Comparison of ENCODE assay signal across 14 cellular contexts in genomic region chr1:198318092-198318491, GRCh38.
DNase-seq lines count a peak whose midpoint lies in the region; ATAC-seq, FAIRE-seq and TF ChIP-seq lines count a peak whose summit lies in the region.
"Had no signal": no experiment of that assay in that cellular context is flagged by ENCODE, and none has a peak within 500 bp of the region (broad histone marks: within the 10 kb centered on the region; RNA-seq: fewer than 3 reads in every experiment).

No MANE protein-coding gene starts in this region.

- no peak overlapping the region for H3K4ac ChIP-seq in IMR-90 (ENCODE audit: low read depth, low read length)

- in situ Hi-C loops in IMR-90 (cut with MboI; ENCODE audit: low sequenced_read_pairs), result no loop called here

- H3K4me3 ChIP-seq in IMR-90 (ENCODE audit: insufficient read depth, low read depth, low read length), result no peak overlapping the region
- H3K4me3 ChIP-seq in effector memory CD4-positive, alpha-beta T cell (ENCODE audit: insufficient read depth, low read depth, low read length, poor library complexity, severe bottlenecking), result no peak overlapping the region

- H3K27ac Mint-ChIP-seq in activated T-helper 1 cell treated with anti-CD3 and anti-CD28 coated beads, Interleukin-12 subunit alpha, Interleukin-12 subunit beta, Interleukin-2, Interleukin-4 antibody, amounts not matched to agents 30 ng/mL and 10 ng/mL and 1 ng/mL, durations not matched to agents 14 hours and 24 hours and 36 hours, result no peak overlapping the region
- H3K27ac Mint-ChIP-seq: activated CD8-positive, alpha-beta memory T cell treated with anti-CD3 and anti-CD28 coated beads, Interleukin-2, amount 10 ng/mL, durations not matched to agents 7 days and 5 days; T-helper 2 cell treated with Interferon-gamma antibody and Interleukin-4, amounts not matched to agents 5 μg/mL and 100 μg/mL, for 36 hours had no signal

- H3K79me1 ChIP-seq in IMR-90 (ENCODE audit: low read depth in 1 of 2, low read length in 2 of 2), result peaks cover 13 to 22% of the 10 kb centered on the region in 2 experiments

- H4K5ac ChIP-seq in IMR-90 (ENCODE audit: low read depth, low read length), result no peak overlapping the region

- no peak overlapping the region for H3K14ac ChIP-seq in IMR-90 (replicated peaks; ENCODE audit: low read depth, low read length)

- TF ChIP-seq CTCF in GM10266 (IDR thresholded peaks at IDR 0.05; ENCODE audit: control insufficient read depth, insufficient read depth, low read depth, missing control alignments), result no peak
- TF ChIP-seq CTCF in IMR-90 (conservative IDR thresholded peaks at IDR 0.05; ENCODE audit: low read depth, low read length), result no peak

- H2BK15ac ChIP-seq in IMR-90 (ENCODE audit: low read depth, low read length), result no peak overlapping the region

- CTCF ChIA-PET in IMR-90 (lab: Yijun Ruan, JAX), result no interaction called here

- no peaks in the 10 kb centered on the region for H3K27me3 Mint-ChIP-seq in activated T-helper 1 cell treated with anti-CD3 and anti-CD28 coated beads, Interleukin-12 subunit alpha, Interleukin-12 subunit beta, Interleukin-2, Interleukin-4 antibody, amounts not matched to agents 30 ng/mL and 10 ng/mL and 1 ng/mL, durations not matched to agents 14 hours and 24 hours and 36 hours (ENCODE audit: insufficient read depth)
- H3K27me3 Mint-ChIP-seq: activated CD8-positive, alpha-beta memory T cell treated with anti-CD3 and anti-CD28 coated beads, Interleukin-2, amount 10 ng/mL, durations not matched to agents 7 days and 5 days had no signal

- H2AK5ac ChIP-seq in IMR-90 (ENCODE audit: low read depth, low read length), result no peak overlapping the region

- H4K91ac ChIP-seq in IMR-90 (ENCODE audit: insufficient read depth, low read depth, low read length), result no peak overlapping the region

- no peak overlapping the region for H3K4me2 ChIP-seq in IMR-90 (ENCODE audit: low read depth, low read length)

- TF ChIP-seq POLR2A in IMR-90 (IDR thresholded peaks at IDR 0.05; ENCODE audit: low read depth, low read length), result no peak

- H3K9ac ChIP-seq in IMR-90 (ENCODE audit: low read depth, low read length), result no peak overlapping the region

- no peak overlapping the region for H3K23ac ChIP-seq in IMR-90 (ENCODE audit: low read depth, low read length)

- FAIRE-seq in RCC 7860 (lab: Jason Lieb, UNC), result no peak

- POLR2A ChIA-PET in IMR-90 (lab: Charles Lee; ENCODE audit: unreplicated experiment), result no interaction called here

- H3K27ac ChIP-seq in IMR-90 (ENCODE audit: insufficient read depth, low read length), result no peak overlapping the region
- no peak overlapping the region for H3K27ac ChIP-seq in effector memory CD4-positive, alpha-beta T cell (ENCODE audit: insufficient read depth, low read length, poor library complexity, severe bottlenecking)

- H2BK120ac ChIP-seq in IMR-90 (ENCODE audit: low read depth, low read length), result no peak overlapping the region

- dilution Hi-C loops in IMR-90 (cut with HindIII; ENCODE audit: low sequenced_read_pairs, unreplicated experiment), result no loop called here

- H3K56ac ChIP-seq in IMR-90 (ENCODE audit: extremely low read depth, insufficient read depth, low read length), result no peak overlapping the region

- H3K9me3 ChIP-seq in IMR-90 (ENCODE audit: control insufficient read depth, insufficient read depth, low read length), result no peaks in the 10 kb centered on the region
- no peaks in the 10 kb centered on the region for H3K9me3 ChIP-seq in effector memory CD4-positive, alpha-beta T cell (ENCODE audit: control insufficient read depth, low read length)

- H4K8ac ChIP-seq in IMR-90 (ENCODE audit: low read depth in 2 of 2, low read length in 2 of 2), result no peak overlapping the region

- peak; percentile 19 for DNase-seq in GM10266 (ENCODE audit: extremely low spot score)
- DNase-seq in IMR-90, result no peak
- DNase-seq in RCC 7860 (ENCODE audit: low spot score), result no peak
- DNase-seq in NCI-H82 treated with DMSO at 0.1 percent for 48 hours (lab: John Stamatoyannopoulos, UW; ENCODE audit: unreplicated experiment), result no peak
- no peak for DNase-seq in activated T-helper 1 cell treated with anti-CD3 and anti-CD28 coated beads, Interleukin-12 subunit alpha, Interleukin-12 subunit beta, Interleukin-2, Interleukin-4 antibody, amounts not matched to agents 30 ng/mL and 10 ng/mL and 1 ng/mL, durations not matched to agents 14 hours and 24 hours and 36 hours (ENCODE audit: low spot score)
- no peak for DNase-seq in effector memory CD4-positive, alpha-beta T cell
- DNase-seq: activated CD8-positive, alpha-beta memory T cell treated with anti-CD3 and anti-CD28 coated beads, Interleukin-2, amount 10 ng/mL, durations not matched to agents 7 days and 5 days; anterior cingulate cortex; effector CD8-positive, alpha-beta T cell; GDM1; NCI-H1436 treated with DMSO at 0.1 percent for 48 hours had no signal

- H3K4me3 Mint-ChIP-seq in activated T-helper 1 cell treated with anti-CD3 and anti-CD28 coated beads, Interleukin-12 subunit alpha, Interleukin-12 subunit beta, Interleukin-2, Interleukin-4 antibody, amounts not matched to agents 30 ng/mL and 10 ng/mL and 1 ng/mL, durations not matched to agents 14 hours and 24 hours and 36 hours, result no peak overlapping the region
- H3K4me3 Mint-ChIP-seq: activated CD8-positive, alpha-beta memory T cell treated with anti-CD3 and anti-CD28 coated beads, Interleukin-2, amount 10 ng/mL, durations not matched to agents 7 days and 5 days; T-helper 2 cell treated with Interferon-gamma antibody and Interleukin-4, amounts not matched to agents 5 μg/mL and 100 μg/mL, for 36 hours had no signal

- H4K20me1 ChIP-seq in IMR-90 (ENCODE audit: insufficient read depth, low read length), result no peaks in the 10 kb centered on the region

- H2BK20ac ChIP-seq in IMR-90 (ENCODE audit: low read depth, low read length), result no peak overlapping the region

- intact Hi-C loops in IMR-90 (cut with micrococcal nuclease), result no loop called here
- intact Hi-C loops in activated T-helper 1 cell treated with anti-CD3 and anti-CD28 coated beads, Interleukin-12 subunit alpha, Interleukin-12 subunit beta, Interleukin-2, Interleukin-4 antibody, amounts not matched to agents 30 ng/mL and 10 ng/mL and 1 ng/mL, durations not matched to agents 14 hours and 24 hours and 36 hours (cut with micrococcal nuclease), result no loop called here

- no peaks in the 10 kb centered on the region for H3K9me3 Mint-ChIP-seq in activated T-helper 1 cell treated with anti-CD3 and anti-CD28 coated beads, Interleukin-12 subunit alpha, Interleukin-12 subunit beta, Interleukin-2, Interleukin-4 antibody, amounts not matched to agents 30 ng/mL and 10 ng/mL and 1 ng/mL, durations not matched to agents 14 hours and 24 hours and 36 hours
- H3K9me3 Mint-ChIP-seq: T-helper 2 cell treated with Interferon-gamma antibody and Interleukin-4, amounts not matched to agents 5 μg/mL and 100 μg/mL, for 36 hours had no signal

- H3K4me1 Mint-ChIP-seq in activated T-helper 1 cell treated with anti-CD3 and anti-CD28 coated beads, Interleukin-12 subunit alpha, Interleukin-12 subunit beta, Interleukin-2, Interleukin-4 antibody, amounts not matched to agents 30 ng/mL and 10 ng/mL and 1 ng/mL, durations not matched to agents 14 hours and 24 hours and 36 hours (ENCODE audit: low read depth), result peaks cover 23% of the 10 kb centered on the region

- ATAC-seq in GM18909 (IDR thresholded peaks at IDR 0.05; ENCODE audit: poor library complexity, unreplicated experiment) (peak; percentile 65), HG02759 (IDR thresholded peaks at IDR 0.05; ENCODE audit: unreplicated experiment) (peak; percentile 94), IMR-90 (ENCODE audit: low read depth) (no peak)
- ATAC-seq: activated CD8-positive, alpha-beta memory T cell treated with anti-CD3 and anti-CD28 coated beads, Interleukin-2, amount 10 ng/mL, durations not matched to agents 7 days and 5 days had no signal

- no peaks in the 10 kb centered on the region for H3K27me3 ChIP-seq in IMR-90 (ENCODE audit: control insufficient read depth, insufficient read depth, low read length)
- no peaks in the 10 kb centered on the region for H3K27me3 ChIP-seq in effector memory CD4-positive, alpha-beta T cell (replicated peaks; ENCODE audit: control insufficient read depth, insufficient read depth, low read length, poor library complexity, severe bottlenecking)

- H3K36me3 ChIP-seq in IMR-90 (ENCODE audit: control insufficient read depth, insufficient read depth, low read length), result peaks cover 8% of the 10 kb centered on the region
- peaks cover 15% of the 10 kb centered on the region for H3K36me3 ChIP-seq in effector memory CD4-positive, alpha-beta T cell (ENCODE audit: control insufficient read depth, insufficient read depth, low read length)

- no peak for TF ChIP-seq RAD21 in IMR-90 (IDR thresholded peaks at IDR 0.05; ENCODE audit: low read length)

- H2AFZ ChIP-seq in IMR-90 (replicated peaks; ENCODE audit: low read length, poor library complexity), result no peak overlapping the region

- H2BK5ac ChIP-seq in IMR-90 (ENCODE audit: low read depth, low read length, poor library complexity, severe bottlenecking), result peak overlapping the region; percentile 0

- no peak overlapping the region for H2AK9ac ChIP-seq in IMR-90 (replicated peaks; ENCODE audit: low read depth, low read length, poor library complexity)

- no TSS peak for BruUV-seq in IMR-90 (replicated peaks; lab: Mats Ljungman, UMichigan)

- no CpG with 5 or more reads among the region's 1 CpG for WGBS in IMR-90 (ENCODE audit: extremely low coverage in 2 of 2, insufficient read length in 1 of 2), 2 experiments

- H3K9me1 ChIP-seq in IMR-90 (ENCODE audit: insufficient read depth, low read length), result peaks cover 2% of the 10 kb centered on the region; the same call in 1 of the 2 replicates

- H3K36me3 Mint-ChIP-seq in activated T-helper 1 cell treated with anti-CD3 and anti-CD28 coated beads, Interleukin-12 subunit alpha, Interleukin-12 subunit beta, Interleukin-2, Interleukin-4 antibody, amounts not matched to agents 30 ng/mL and 10 ng/mL and 1 ng/mL, durations not matched to agents 14 hours and 24 hours and 36 hours (ENCODE audit: low read depth), result peaks cover 28% of the 10 kb centered on the region

- H3K18ac ChIP-seq in IMR-90 (ENCODE audit: low read depth, low read length), result no peak overlapping the region

- no peaks in the 10 kb centered on the region for H3K4me1 ChIP-seq in IMR-90 (ENCODE audit: control insufficient read depth, insufficient read depth, low read length)
- no peaks in the 10 kb centered on the region for H3K4me1 ChIP-seq in effector memory CD4-positive, alpha-beta T cell (ENCODE audit: control insufficient read depth, insufficient read depth, low read length, poor library complexity, severe bottlenecking)

TF ChIP-seq in IMR-90, 13 proteins besides CTCF, POLR2A, EP300 and RAD21 (continues in another document):
- TF ChIP-seq ELK1 (IDR thresholded peaks at IDR 0.05; ENCODE audit: borderline replicate concordance, low read depth, low read length), result no peak
